In genomic region chr2:240589850-240590525, GRCh38 we compare ENCODE assay signal across 1 cellular context.
TF ChIP-seq lines count a peak whose summit lies in the region.

No MANE protein-coding gene starts in this region.

TF ChIP-seq in HepG2, 621 proteins besides CTCF, POLR2A, EP300 and RAD21:
- TF ChIP-seq BRCA1 (CRISPR knock-in tag; IDR thresholded peaks at IDR 0.05) = no peak
- no peak for TF ChIP-seq FOSL2 (CRISPR knock-in tag; IDR thresholded peaks at IDR 0.05)
- TF ChIP-seq YY1 (IDR thresholded peaks at IDR 0.05; ENCODE audit: insufficient read depth, insufficient replicate concordance, low read depth, low read length) = no peak
- no peak for TF ChIP-seq ZNF614 (CRISPR knock-in tag; IDR thresholded peaks at IDR 0.05; ENCODE audit: borderline replicate concordance)
- no peak for TF ChIP-seq RFX1 (IDR thresholded peaks at IDR 0.05)
- TF ChIP-seq ZFYVE20 (CRISPR knock-in tag; IDR thresholded peaks at IDR 0.05; ENCODE audit: borderline replicate concordance, low read depth) = no peak
- TF ChIP-seq HDAC2 (CRISPR knock-in tag; IDR thresholded peaks at IDR 0.05) = no peak
- no peak for TF ChIP-seq ZNF766 (CRISPR knock-in tag; IDR thresholded peaks at IDR 0.05; ENCODE audit: borderline replicate concordance)
- TF ChIP-seq ZNF639 (CRISPR knock-in tag; conservative IDR thresholded peaks at IDR 0.05) = no peak
- TF ChIP-seq TCF7L2 (IDR thresholded peaks at IDR 0.05; ENCODE audit: low read depth, low read length) = no peak
- TF ChIP-seq HNRNPK (IDR thresholded peaks at IDR 0.05; ENCODE audit: low read depth, low read length, poor library complexity, severe bottlenecking) = no peak
